Comparison of ENCODE assay signal across 9 cellular contexts in genomic region chr11:109945626-109946321, GRCh38.
A peak's percentile ranks its signal among the peaks of the same experiment; 100 is the strongest.
DNase-seq lines count a peak whose midpoint lies in the region; ATAC-seq and TF ChIP-seq lines count a peak whose summit lies in the region.
"Had no signal": no experiment of that assay in that cellular context is flagged by ENCODE, and none has a peak within 500 bp of the region (broad histone marks: within the 10 kb centered on the region; RNA-seq: fewer than 3 reads in every experiment).

No MANE protein-coding gene starts in this region.

- H3K4me1 ChIP-seq in right cardiac atrium (ENCODE audit: control insufficient read depth, insufficient read depth, low read length) = no peaks in the 10 kb centered on the region
- peaks cover 0 to 13% (median 8%) of the 10 kb centered on the region in 6 donors for H3K4me1 ChIP-seq in spleen

- H3K36me3 ChIP-seq in spleen = no peaks in the 10 kb centered on the region

- no peaks in the 10 kb centered on the region for H3K36me3 Mint-ChIP-seq in CD14-positive monocyte
- H3K36me3 Mint-ChIP-seq: natural killer cell treated with Interleukin-12 subunit alpha and Interleukin-12 subunit beta and Interleukin-15 and Interleukin-18, amount 100 ng/mL, for 72 hours had no signal

- intact Hi-C loops in CD14-positive monocyte (cut with micrococcal nuclease) = loop anchor here in 1 of 2 donors (5.0 to 10.0 kb wide), 4 partner anchors 37 to 349 kb away; partner anchors contain the start of gene RDX
- intact Hi-C loops in right cardiac atrium (cut with DNase I) = loop anchor here in 3 of 4 donors (5.0 to 10.0 kb wide), 3 partner anchors 147 to 429 kb away; partner anchors contain the start of gene ZC3H12C (in 1 of the 3)
- intact Hi-C loops in spleen (cut with DNase I; ENCODE audit: low total_unique reads) = loop anchor here (10.0 kb wide), 3 partner anchors 149 to 429 kb away; partner anchors contain the start of gene ZC3H12C

- peaks cover 21% of the 10 kb centered on the region for H3K4me1 Mint-ChIP-seq in CD14-positive monocyte

- peaks cover 0 to 9% (median 6%) of the 10 kb centered on the region in 7 donors for H3K9me3 Mint-ChIP-seq in CD14-positive monocyte
- H3K9me3 Mint-ChIP-seq: natural killer cell treated with Interleukin-12 subunit alpha and Interleukin-12 subunit beta and Interleukin-15 and Interleukin-18, amount 100 ng/mL, for 72 hours had no signal

- DNase-seq in CD14-positive monocyte (ENCODE audit: low spot score) = no peak
- no peak for DNase-seq in right cardiac atrium
- no peak for DNase-seq in stimulated activated CD4-positive, alpha-beta T cell treated with anti-CD3 and anti-CD28 coated beads, Interleukin-4, amount 100 ng/mL, for 1 hour
- no peak for DNase-seq in DMS53 (lab: John Stamatoyannopoulos, UW)
- DNase-seq in middle frontal gyrus (ENCODE audit: extremely low spot score, low spot score) = no peak
- DNase-seq in spleen = no peak

- H3K4me3 ChIP-seq in right cardiac atrium (ENCODE audit: low read length) (peak overlapping the region; percentile 2), spleen (peak overlapping the region in 4 of 8 donors; percentile 6 to 52 (median 19))

- TF ChIP-seq POLR2A in spleen (IDR thresholded peaks at IDR 0.05) = no peak

- no peak overlapping the region for H3K27ac ChIP-seq in right cardiac atrium (ENCODE audit: low read length)
- H3K27ac ChIP-seq in spleen = peak overlapping the region in 3 of 8 donors; percentile 40 to 65 (median 63)

- TF ChIP-seq CTCF in CD14-positive monocyte (IDR thresholded peaks at IDR 0.05) = no peak
- no peak for TF ChIP-seq CTCF in spleen (IDR thresholded peaks at IDR 0.05 in 8 of 11, conservative IDR thresholded peaks at IDR 0.05 in 3 of 11)

- ATAC-seq in GM19468 (IDR thresholded peaks at IDR 0.05; ENCODE audit: extremely low read depth, unreplicated experiment) (peak; percentile 27), HG03460 (IDR thresholded peaks at IDR 0.05; ENCODE audit: unreplicated experiment) (peak; percentile 62), right cardiac atrium (peak in 1 of 2 donors; percentile 9)

- peak overlapping the region; percentile 6 to 21 for H3K4me3 Mint-ChIP-seq in CD14-positive monocyte

- 58% methylated on average over 6 of the region's 6 CpGs for WGBS in right cardiac atrium
- 51 to 60% (median 55%) methylated on average over 6 of the region's 6 CpGs for WGBS in spleen, 5 donors

- no peaks in the 10 kb centered on the region for H3K27me3 ChIP-seq in right cardiac atrium (ENCODE audit: control insufficient read depth, insufficient read depth)
- H3K27me3 ChIP-seq in spleen (replicated peaks in 1 of 7) = no peaks in the 10 kb centered on the region

- H3K27ac Mint-ChIP-seq in CD14-positive monocyte = peak overlapping the region in 5 of 7 donors; percentile 28 to 89 (median 74)

- H3K27me3 Mint-ChIP-seq in CD14-positive monocyte (ENCODE audit: low read depth in 3 of 3) = peaks cover 0 to 2% (median 1%) of the 10 kb centered on the region in 3 donors

- no peaks in the 10 kb centered on the region for H3K9me3 ChIP-seq in right cardiac atrium (ENCODE audit: control insufficient read depth, low read length)
- H3K9me3 ChIP-seq in spleen = no peaks in the 10 kb centered on the region
